10 cellular contexts compared by ENCODE assay signal in the genomic region with DNA sequence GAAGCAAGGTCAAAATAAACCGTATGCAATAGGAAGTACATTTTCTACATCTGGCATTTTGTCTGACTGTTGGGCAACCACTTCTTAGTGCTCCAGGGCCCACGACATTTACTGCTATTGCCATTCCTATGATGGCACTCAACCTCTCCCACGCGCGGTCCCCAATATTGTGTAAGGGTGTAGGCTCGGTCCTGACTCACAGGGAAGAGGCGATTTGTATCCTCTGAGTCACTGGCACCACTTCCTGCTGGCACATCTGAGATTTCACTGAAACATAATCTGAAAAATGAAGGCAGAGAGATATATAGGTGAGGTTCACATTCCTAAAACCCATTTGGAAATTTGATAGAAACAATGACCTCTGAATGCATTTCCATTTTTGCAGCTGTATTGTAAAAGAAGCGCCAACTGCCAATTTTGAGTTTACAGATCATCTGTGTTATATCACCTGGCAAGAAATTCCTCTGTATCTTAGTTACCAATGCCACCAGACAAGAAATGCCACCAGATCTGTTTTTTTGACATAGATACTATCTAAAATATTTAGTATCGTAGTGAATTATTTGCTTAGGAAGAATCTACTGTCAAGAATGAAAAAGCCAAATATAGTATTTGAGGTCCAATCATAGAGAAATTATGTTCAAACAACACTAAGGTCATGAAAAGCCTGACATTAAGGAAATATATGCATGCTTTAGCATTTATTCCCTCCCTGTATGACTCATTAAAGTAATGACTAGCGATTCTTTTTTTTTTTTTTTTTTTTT. TPM values are rescaled to one million over a fixed set of nuclear protein-coding genes. Genes with fewer than 3 reads are reported as not detected.
DNase-seq lines count a peak whose midpoint lies in the region; ATAC-seq and TF ChIP-seq lines count a peak whose summit lies in the region.
"Had no signal": no experiment of that assay in that cellular context is flagged by ENCODE, and none has a peak within 500 bp of the region (broad histone marks: within the 10 kb centered on the region; RNA-seq: fewer than 3 reads in every experiment).

No MANE protein-coding gene starts in this region.

- no peaks in the 10 kb centered on the region for H3K27me3 ChIP-seq in mammary epithelial cell (ENCODE audit: insufficient read depth, low read length)
- H3K27me3 ChIP-seq: cardiac muscle cell had no signal

- H3K9ac ChIP-seq in mammary epithelial cell (ENCODE audit: insufficient read depth, low read length), result peak overlapping the region; percentile 68

- dilution Hi-C loops in mammary epithelial cell (cut with HindIII; ENCODE audit: low sequenced_read_pairs), result loop anchor here (5.0 to 25.0 kb wide), 3 partner anchors 48 to 288 kb away; no protein-coding TSS in a partner anchor

- H3K9me3 ChIP-seq in mammary epithelial cell (replicated peaks; ENCODE audit: insufficient read depth, low read length), result no peaks in the 10 kb centered on the region

- peak overlapping the region in 2 of 3 experiments; percentile 4 to 19 for H3K4me3 ChIP-seq in mammary epithelial cell (replicated peaks in 1 of 3; ENCODE audit: insufficient read depth in 1 of 3, low read depth in 2 of 3, low read length in 3 of 3)
- H3K4me3 ChIP-seq: cardiac muscle cell had no signal

- TF ChIP-seq CTCF in mammary epithelial cell (conservative IDR thresholded peaks at IDR 0.05 in 1 of 2, IDR thresholded peaks at IDR 0.05 in 1 of 2; ENCODE audit: extremely low read depth in 1 of 2, insufficient read depth in 1 of 2, low read depth in 1 of 2, low read length in 2 of 2), result no peak
- TF ChIP-seq CTCF in omental fat pad (IDR thresholded peaks at IDR 0.05), result no peak

- CTCF ChIA-PET in mammary epithelial cell (lab: Charles Lee; ENCODE audit: low non-redundant PET), result no interaction called here

- peaks cover 54% of the 10 kb centered on the region for H3K4me1 ChIP-seq in mammary epithelial cell (ENCODE audit: insufficient read depth, low read length)

- peaks cover 51% of the 10 kb centered on the region for H3K79me2 ChIP-seq in mammary epithelial cell (ENCODE audit: insufficient read depth, low read length)

- H3K27ac ChIP-seq in mammary epithelial cell (ENCODE audit: insufficient read depth, low read depth, low read length), result peak overlapping the region; percentile 98
- H3K27ac ChIP-seq: cardiac muscle cell had no signal

- WGBS in mammary epithelial cell (ENCODE audit: low coverage, missing lambda C conversion rate), result 2% methylated on average over 10 of the region's 10 CpGs

- intact Hi-C loops in mammary epithelial cell (cut with micrococcal nuclease), result loop anchor here (1.0 to 5.0 kb wide), 5 partner anchors 36 to 186 kb away; no protein-coding TSS in a partner anchor

- no peak overlapping the region for H2AFZ ChIP-seq in mammary epithelial cell (ENCODE audit: low read depth, low read length)

- no peaks in the 10 kb centered on the region for H4K20me1 ChIP-seq in mammary epithelial cell (ENCODE audit: insufficient read depth, low read length)

- peak overlapping the region; percentile 74 for H3K4me2 ChIP-seq in mammary epithelial cell (ENCODE audit: insufficient read depth, low read depth, low read length)

- in situ Hi-C loops in mammary epithelial cell (cut with MboI; ENCODE audit: low sequenced_read_pairs in 2 of 2), result loop anchor here (5.0 to 10.0 kb wide), 3 partner anchors 68 to 298 kb away; no protein-coding TSS in a partner anchor

- ATAC-seq in omental fat pad (ENCODE audit: low FRiP score), result peak; percentile 25
- no peak for ATAC-seq in GM21526 (IDR thresholded peaks at IDR 0.05; ENCODE audit: low FRiP score, unreplicated experiment)
- no peak for ATAC-seq in HG03342 (IDR thresholded peaks at IDR 0.05; ENCODE audit: unreplicated experiment)
- ATAC-seq in HG02759 (IDR thresholded peaks at IDR 0.05; ENCODE audit: unreplicated experiment), result no peak
- ATAC-seq: T-cell had no signal

- BruUV-seq in mammary epithelial cell (replicated peaks; lab: Mats Ljungman, UMichigan), result TSS peak; percentile 72

- H3K36me3 ChIP-seq in mammary epithelial cell (ENCODE audit: insufficient read depth, low read length), result no peaks in the 10 kb centered on the region
- H3K36me3 ChIP-seq: cardiac muscle cell had no signal

- peak; percentile 22 for DNase-seq in DMS53 treated with DMSO at 0.1 percent for 48 hours (lab: John Stamatoyannopoulos, UW; ENCODE audit: unreplicated experiment)
- DNase-seq in LHCN-M2 (ENCODE audit: low read depth), result peak; percentile 98
- DNase-seq in mammary epithelial cell, result peak; percentile 99
- peak; percentile 59 for DNase-seq in omental fat pad (ENCODE audit: low spot score)
- DNase-seq in NCI-H748 treated with DMSO at 0.1 percent for 48 hours (lab: John Stamatoyannopoulos, UW), result no peak

RNA-seq across cellular contexts. Expression of gene EREG, which starts 9.8 kb away (rescaled TPM):
- 2.9 and 4.1 TPM in 2 replicates for total RNA-seq in LHCN-M2 (2014; rRNA removed)
- 0.01 TPM for polyA plus RNA-seq in LHCN-M2 (2012)
- 10 to 100 TPM in 1 of 2 donors, 1 to 10 TPM in 1; 9.5 to 44.0 TPM for total RNA-seq in mammary epithelial cell
- 13.2 TPM for polyA plus RNA-seq in mammary epithelial cell
- 22.7 TPM for polyA minus RNA-seq in mammary epithelial cell
- total RNA-seq in omental fat pad, result 10 to 100 TPM in 1 of 4 donors, 1 to 10 TPM in 3; 1.7 to 16.3 (median 7.9) TPM
- total RNA-seq: cardiac muscle cell had no signal
- polyA plus RNA-seq: cardiac muscle cell had no signal
